In the genomic region with DNA sequence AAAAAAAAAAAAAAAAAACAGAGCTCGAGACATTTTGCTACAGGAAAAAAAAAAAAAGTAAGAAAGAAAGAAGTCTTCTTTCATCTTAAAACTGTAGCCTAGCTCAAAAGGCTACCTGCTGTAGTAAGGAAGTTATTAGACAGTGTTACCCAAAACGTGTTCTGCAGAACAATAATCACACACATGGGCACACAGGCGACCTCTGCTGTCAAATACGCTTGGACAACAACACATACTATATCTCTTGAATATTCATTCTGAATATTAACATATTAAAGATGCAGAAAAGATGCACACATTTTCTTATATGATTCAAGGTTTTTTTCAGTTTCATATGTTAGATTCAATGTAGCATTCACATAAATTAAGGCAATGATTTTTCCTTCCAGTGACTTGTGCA, we compare ENCODE assay signal across 24 cellular contexts.
DNase-seq lines count a peak whose midpoint lies in the region; ATAC-seq and TF ChIP-seq lines count a peak whose summit lies in the region.
"Had no signal": no experiment of that assay in that cellular context is flagged by ENCODE, and none has a peak within 500 bp of the region (broad histone marks: within the 10 kb centered on the region; RNA-seq: fewer than 3 reads in every experiment).

No MANE protein-coding gene starts in this region.

- no peaks in the 10 kb centered on the region for H3K9me3 Mint-ChIP-seq in activated CD4-positive, alpha-beta T cell treated with anti-CD3 and anti-CD28 coated beads, Interleukin-2, amount 10 ng/mL, durations not matched to agents 24 days and 14 days
- H3K9me3 Mint-ChIP-seq in Calu3 (ENCODE audit: low read depth, unreplicated experiment): no peaks in the 10 kb centered on the region
- H3K9me3 Mint-ChIP-seq: CD14-positive monocyte had no signal

- no peak overlapping the region for H3K9ac ChIP-seq in SK-N-SH

- BruUV-seq in Calu3 (replicated peaks; lab: Mats Ljungman, UMichigan): no TSS peak

- no peaks in the 10 kb centered on the region for H3K36me3 ChIP-seq in SK-N-SH (replicated peaks in 1 of 2; ENCODE audit: control insufficient read depth in 1 of 2, insufficient read depth in 2 of 2, low read length in 1 of 2)

- no peaks in the 10 kb centered on the region for H3K36me3 Mint-ChIP-seq in activated CD4-positive, alpha-beta T cell treated with anti-CD3 and anti-CD28 coated beads, Interleukin-2, amount 10 ng/mL, durations not matched to agents 24 days and 14 days (ENCODE audit: low read depth)
- H3K36me3 Mint-ChIP-seq in Calu3 (ENCODE audit: insufficient read depth, unreplicated experiment): no peaks in the 10 kb centered on the region
- H3K36me3 Mint-ChIP-seq: CD14-positive monocyte; CD8-positive, alpha-beta memory T cell had no signal

- no peak for TF ChIP-seq POLR2A in NB4 (IDR thresholded peaks at IDR 0.05; ENCODE audit: extremely low read depth, insufficient read length)

- no peak overlapping the region for H3K4me3 Mint-ChIP-seq in activated CD4-positive, alpha-beta T cell treated with anti-CD3 and anti-CD28 coated beads, Interleukin-2, amount 10 ng/mL, durations not matched to agents 24 days and 14 days
- H3K4me3 Mint-ChIP-seq in Calu3 (ENCODE audit: low read depth, unreplicated experiment): no peak overlapping the region
- H3K4me3 Mint-ChIP-seq: B cell; CD14-positive monocyte; CD8-positive, alpha-beta memory T cell had no signal

- H3K9me2 ChIP-seq in SK-N-SH: no peaks in the 10 kb centered on the region

- POLR2A ChIA-PET in SK-N-SH (lab: Yijun Ruan, JAX): no interaction called here

- no peaks in the 10 kb centered on the region for H3K9me3 ChIP-seq in SK-N-SH

- no peak for ATAC-seq in SK-N-SH treated with all-trans-retinoic acid at 6 μM for 48 hours
- no peak for ATAC-seq in stimulated activated naive CD8-positive, alpha-beta T cell treated with anti-CD3 and anti-CD28 coated beads, Interleukin-15, Interleukin-2, amounts not matched to agents 100 U/mL and 50 U/mL, for 24 hours

- no peaks in the 10 kb centered on the region for H3K79me2 ChIP-seq in SK-N-SH (ENCODE audit: insufficient read depth)

- in situ Hi-C loops in SK-MEL-5 (cut with HindIII; ENCODE audit: low pct_unique_long_range_greater_than_20kb, low sequenced_read_pairs): no loop called here

- DNase-seq in SK-N-SH (no peak), NB4 (ENCODE audit: low read depth) (peak; percentile 1), SK-MEL-5 (ENCODE audit: low read depth, low spot score) (peak; percentile 22), Calu3 (no peak)
- DNase-seq in stimulated activated naive CD8-positive, alpha-beta T cell treated with anti-CD3 and anti-CD28 coated beads, Interleukin-15, Interleukin-2, amounts not matched to agents 100 U/mL and 50 U/mL, for 24 hours: no peak
- DNase-seq in activated CD4-positive, alpha-beta T cell treated with anti-CD3 and anti-CD28 coated beads, Interleukin-2, amount 10 ng/mL, durations not matched to agents 24 days and 14 days: no peak
- DNase-seq: CD8-positive, alpha-beta memory T cell; DMS79 treated with DMSO at 0.1 percent for 48 hours; GF-D8; Karpas-422; NCI-H1092 treated with DMSO at 0.1 percent for 48 hours; NCI-H1436; NCI-H187; NCI-H2081 treated with DMSO at 0.1 percent for 48 hours; NCI-H2171; NCI-H226; NCI-H510A treated with DMSO at 0.1 percent for 48 hours; SHP77; SW 1271 had no signal

- no peak overlapping the region for H3K27ac ChIP-seq in SK-N-SH (ENCODE audit: low read depth in 2 of 2, low read length in 1 of 2)
- H3K27ac ChIP-seq: 22Rv1, RWPE1 had no signal

- no peak overlapping the region for H3K4me2 ChIP-seq in SK-N-SH

- TF ChIP-seq CTCF in SK-N-SH (IDR thresholded peaks at IDR 0.05): 0 out of 2 replicates have a peak, but pooled peaks have one; percentile 21
- no peak for TF ChIP-seq CTCF in NB4 (IDR thresholded peaks at IDR 0.05; ENCODE audit: low read depth, low read length)
- no peak for TF ChIP-seq CTCF in Calu3 (IDR thresholded peaks at IDR 0.05; ENCODE audit: unreplicated experiment)

- H2AFZ ChIP-seq in SK-N-SH (ENCODE audit: low read depth): no peak overlapping the region

- intact Hi-C loops in activated CD4-positive, alpha-beta T cell treated with anti-CD3 and anti-CD28 coated beads, Interleukin-2, amount 10 ng/mL, durations not matched to agents 24 days and 14 days (cut with micrococcal nuclease): no loop called here
- intact Hi-C loops in Calu3 (cut with micrococcal nuclease; ENCODE audit: unreplicated experiment): no loop called here

- H3K4me1 ChIP-seq in SK-N-SH (ENCODE audit: control insufficient read depth in 1 of 2, insufficient read depth in 2 of 2, low read depth in 1 of 2, low read length in 1 of 2): no peaks in the 10 kb centered on the region

- H3K27me3 ChIP-seq in SK-N-SH (ENCODE audit: insufficient read depth): no peaks in the 10 kb centered on the region

- WGBS in SK-N-SH (ENCODE audit: low lambda C conversion rate): 64% methylated on average over 4 of the region's 4 CpGs

- no peaks in the 10 kb centered on the region for H3K4me1 Mint-ChIP-seq in activated CD4-positive, alpha-beta T cell treated with anti-CD3 and anti-CD28 coated beads, Interleukin-2, amount 10 ng/mL, durations not matched to agents 24 days and 14 days
- H3K4me1 Mint-ChIP-seq in Calu3 (ENCODE audit: low read depth, unreplicated experiment): no peaks in the 10 kb centered on the region
- H3K4me1 Mint-ChIP-seq: B cell; CD14-positive monocyte; CD8-positive, alpha-beta memory T cell had no signal

- TF ChIP-seq EP300 in SK-N-SH (IDR thresholded peaks at IDR 0.05; ENCODE audit: borderline replicate concordance in 1 of 2, low read depth in 1 of 2, low read length in 1 of 2): no peak

- no peaks in the 10 kb centered on the region for H3K27me3 Mint-ChIP-seq in activated CD4-positive, alpha-beta T cell treated with anti-CD3 and anti-CD28 coated beads, Interleukin-2, amount 10 ng/mL, durations not matched to agents 24 days and 14 days
- H3K27me3 Mint-ChIP-seq in Calu3 (ENCODE audit: unreplicated experiment): no peaks in the 10 kb centered on the region
- H3K27me3 Mint-ChIP-seq: B cell; CD8-positive, alpha-beta memory T cell had no signal

- no peak overlapping the region for H3K27ac Mint-ChIP-seq in activated CD4-positive, alpha-beta T cell treated with anti-CD3 and anti-CD28 coated beads, Interleukin-2, amount 10 ng/mL, durations not matched to agents 24 days and 14 days
- H3K27ac Mint-ChIP-seq in Calu3 (ENCODE audit: unreplicated experiment): no peak overlapping the region
- H3K27ac Mint-ChIP-seq: B cell; CD14-positive monocyte; CD8-positive, alpha-beta memory T cell had no signal

- H3F3A ChIP-seq in SK-N-SH (replicated peaks; ENCODE audit: insufficient read depth): no peaks in the 10 kb centered on the region

- no peak overlapping the region for H3K4me3 ChIP-seq in SK-N-SH (ENCODE audit: low read depth in 2 of 2, low read length in 1 of 2)
- H3K4me3 ChIP-seq in NB4 (ENCODE audit: low read depth, low read length): no peak overlapping the region

- no peaks in the 10 kb centered on the region for H4K20me1 ChIP-seq in SK-N-SH (ENCODE audit: insufficient read depth)

- CTCF ChIA-PET in SK-N-SH (lab: Yijun Ruan, JAX): interaction anchor here (1.7 kb wide), 1 partner anchor 31 kb away, joined by 4 read pairs; no protein-coding TSS in a partner anchor
- CTCF ChIA-PET in Calu3 (lab: Charles Lee): no interaction called here

- TF ChIP-seq RAD21 in SK-N-SH (IDR thresholded peaks at IDR 0.05; ENCODE audit: low read length): no peak

TF ChIP-seq in SK-N-SH, 30 proteins besides CTCF, POLR2A, EP300 and RAD21:
- TF ChIP-seq FOXJ3 (CRISPR knock-in tag; IDR thresholded peaks at IDR 0.05) (no peak), SIN3A (IDR thresholded peaks at IDR 0.05; ENCODE audit: borderline replicate concordance, low read depth, low read length) (no peak), GABPA (IDR thresholded peaks at IDR 0.05; ENCODE audit: low read depth) (no peak), JUND (IDR thresholded peaks at IDR 0.05) (no peak)
- TF ChIP-seq, protein P1, sequence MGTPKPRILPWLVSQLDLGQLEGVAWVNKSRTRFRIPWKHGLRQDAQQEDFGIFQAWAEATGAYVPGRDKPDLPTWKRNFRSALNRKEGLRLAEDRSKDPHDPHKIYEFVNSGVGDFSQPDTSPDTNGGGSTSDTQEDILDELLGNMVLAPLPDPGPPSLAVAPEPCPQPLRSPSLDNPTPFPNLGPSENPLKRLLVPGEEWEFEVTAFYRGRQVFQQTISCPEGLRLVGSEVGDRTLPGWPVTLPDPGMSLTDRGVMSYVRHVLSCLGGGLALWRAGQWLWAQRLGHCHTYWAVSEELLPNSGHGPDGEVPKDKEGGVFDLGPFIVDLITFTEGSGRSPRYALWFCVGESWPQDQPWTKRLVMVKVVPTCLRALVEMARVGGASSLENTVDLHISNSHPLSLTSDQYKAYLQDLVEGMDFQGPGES (IDR thresholded peaks at IDR 0.05; ENCODE audit: low read depth, low read length): no peak

TF ChIP-seq in SK-N-SH treated with all-trans-retinoic acid at 6 μM for 48 hours, 23 proteins besides CTCF, POLR2A, EP300 and RAD21 (continues in another document):
- TF ChIP-seq ESRRG (CRISPR knock-in tag; IDR thresholded peaks at IDR 0.05) (no peak), GLIS3 (CRISPR knock-in tag; IDR thresholded peaks at IDR 0.05) (no peak), ISL1 (CRISPR knock-in tag; IDR thresholded peaks at IDR 0.05) (no peak), SNAI2 (CRISPR knock-in tag; IDR thresholded peaks at IDR 0.05) (no peak), ZNF565 (CRISPR knock-in tag; conservative IDR thresholded peaks at IDR 0.05; ENCODE audit: low read depth) (no peak), TCF4 (CRISPR knock-in tag; IDR thresholded peaks at IDR 0.05; ENCODE audit: borderline replicate concordance) (no peak), ZNF70 (CRISPR knock-in tag; IDR thresholded peaks at IDR 0.05) (no peak)
- TF ChIP-seq, protein P2, sequence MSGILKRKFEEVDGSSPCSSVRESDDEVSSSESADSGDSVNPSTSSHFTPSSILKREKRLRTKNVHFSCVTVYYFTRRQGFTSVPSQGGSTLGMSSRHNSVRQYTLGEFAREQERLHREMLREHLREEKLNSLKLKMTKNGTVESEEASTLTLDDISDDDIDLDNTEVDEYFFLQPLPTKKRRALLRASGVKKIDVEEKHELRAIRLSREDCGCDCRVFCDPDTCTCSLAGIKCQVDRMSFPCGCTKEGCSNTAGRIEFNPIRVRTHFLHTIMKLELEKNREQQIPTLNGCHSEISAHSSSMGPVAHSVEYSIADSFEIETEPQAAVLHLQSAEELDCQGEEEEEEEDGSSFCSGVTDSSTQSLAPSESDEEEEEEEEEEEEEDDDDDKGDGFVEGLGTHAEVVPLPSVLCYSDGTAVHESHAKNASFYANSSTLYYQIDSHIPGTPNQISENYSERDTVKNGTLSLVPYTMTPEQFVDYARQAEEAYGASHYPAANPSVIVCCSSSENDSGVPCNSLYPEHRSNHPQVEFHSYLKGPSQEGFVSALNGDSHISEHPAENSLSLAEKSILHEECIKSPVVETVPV (CRISPR knock-in tag; IDR thresholded peaks at IDR 0.05): no peak

Comparison
In these comparisons a context has a peak if more than half of its experiments do, and no peak if none do; other contexts are left out.
1. DNase-seq: peak in NB4 (single experiment) and SK-MEL-5 (single experiment); none in SK-N-SH (single experiment), stimulated activated naive CD8-positive, alpha-beta T cell treated with anti-CD3 and anti-CD28 coated beads, Interleukin-15, Interleukin-2, amounts not matched to agents 100 U/mL and 50 U/mL, for 24 hours (single experiment), activated CD4-positive, alpha-beta T cell treated with anti-CD3 and anti-CD28 coated beads, Interleukin-2, amount 10 ng/mL, durations not matched to agents 24 days and 14 days (single experiment) and Calu3 (single experiment).